1 cellular context compared by ENCODE assay signal in the genomic region with DNA sequence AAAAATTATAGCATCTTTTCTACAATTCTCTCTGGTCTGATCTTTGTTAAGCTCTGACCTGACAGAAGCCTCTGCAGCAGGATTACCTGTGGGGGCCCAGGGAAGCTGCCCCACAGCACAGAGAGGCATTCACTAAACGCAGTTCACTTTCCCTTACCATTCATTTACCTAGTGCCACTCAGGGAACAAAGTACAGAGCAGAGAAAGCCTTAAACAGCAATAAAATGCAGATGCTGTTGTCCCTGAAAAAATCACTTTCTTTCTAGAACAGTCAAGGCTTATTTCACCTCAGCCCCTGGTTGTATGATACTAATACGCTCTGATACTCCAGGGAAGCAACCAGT.
TF ChIP-seq lines count a peak whose summit lies in the region.

No MANE protein-coding gene starts in this region.

TF ChIP-seq in IMR-90, 13 proteins besides CTCF, POLR2A, EP300 and RAD21 (continued from another document):
- TF ChIP-seq MAFK (IDR thresholded peaks at IDR 0.05; ENCODE audit: low read depth, low read length), result no peak
- TF ChIP-seq RCOR1 (IDR thresholded peaks at IDR 0.05; ENCODE audit: insufficient replicate concordance, low read length), result no peak
- no peak for TF ChIP-seq SMC3 (IDR thresholded peaks at IDR 0.05; ENCODE audit: low read depth, low read length)
- TF ChIP-seq, protein P1, sequence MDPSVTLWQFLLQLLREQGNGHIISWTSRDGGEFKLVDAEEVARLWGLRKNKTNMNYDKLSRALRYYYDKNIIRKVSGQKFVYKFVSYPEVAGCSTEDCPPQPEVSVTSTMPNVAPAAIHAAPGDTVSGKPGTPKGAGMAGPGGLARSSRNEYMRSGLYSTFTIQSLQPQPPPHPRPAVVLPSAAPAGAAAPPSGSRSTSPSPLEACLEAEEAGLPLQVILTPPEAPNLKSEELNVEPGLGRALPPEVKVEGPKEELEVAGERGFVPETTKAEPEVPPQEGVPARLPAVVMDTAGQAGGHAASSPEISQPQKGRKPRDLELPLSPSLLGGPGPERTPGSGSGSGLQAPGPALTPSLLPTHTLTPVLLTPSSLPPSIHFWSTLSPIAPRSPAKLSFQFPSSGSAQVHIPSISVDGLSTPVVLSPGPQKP (IDR thresholded peaks at IDR 0.05; ENCODE audit: borderline replicate concordance, low read depth, low read length), result no peak
